10 cellular contexts compared by ENCODE assay signal in the genomic region with DNA sequence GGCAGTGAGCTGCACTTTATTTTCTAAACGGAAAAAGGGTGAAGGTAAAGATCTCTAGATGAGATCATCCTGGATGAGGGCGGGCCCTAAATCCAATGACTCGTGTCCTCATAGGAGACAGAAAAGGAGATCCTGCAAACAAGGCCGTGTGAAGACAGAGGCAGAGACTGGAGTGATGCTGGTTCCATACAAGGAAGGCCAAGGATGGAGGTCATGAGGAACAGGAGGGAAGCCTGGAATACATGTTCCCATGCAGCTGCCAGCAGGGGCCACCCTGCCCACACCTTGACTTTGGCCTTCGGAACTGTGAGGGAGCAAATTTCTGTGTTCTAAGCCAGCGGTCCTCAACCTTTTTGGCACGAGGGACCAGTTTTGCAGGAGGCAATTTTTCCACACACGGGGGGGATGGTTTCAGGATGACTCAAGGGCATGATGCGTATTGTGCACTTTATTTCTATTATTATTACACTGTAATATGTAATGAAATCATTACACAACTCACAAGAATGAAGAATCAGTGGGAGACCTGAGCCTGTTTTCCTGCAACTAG.
DNase-seq lines count a peak whose midpoint lies in the region; ATAC-seq, FAIRE-seq and TF ChIP-seq lines count a peak whose summit lies in the region.
"Had no signal": no experiment of that assay in that cellular context is flagged by ENCODE, and none has a peak within 500 bp of the region (broad histone marks: within the 10 kb centered on the region; RNA-seq: fewer than 3 reads in every experiment).

No MANE protein-coding gene starts in this region.

- no peaks in the 10 kb centered on the region for H3K4me1 ChIP-seq in HEK293 (ENCODE audit: control insufficient read depth, insufficient read depth, low read length)
- peaks cover 0 to 17% (median 0%) of the 10 kb centered on the region in 4 donors for H3K4me1 ChIP-seq in esophagus muscularis mucosa
- peaks cover 22 to 24% of the 10 kb centered on the region in 2 donors for H3K4me1 ChIP-seq in gastrocnemius medialis
- H3K4me1 ChIP-seq: HAP-1 had no signal

- POLR2A ChIA-PET in HEK293 (lab: Yijun Ruan, JAX) (no interaction called here), HEK293T (lab: Yijun Ruan, JAX) (no interaction called here)

- no peaks in the 10 kb centered on the region for H3K36me3 ChIP-seq in HEK293 (ENCODE audit: control insufficient read depth in 2 of 2, insufficient read depth in 1 of 2, low read length in 2 of 2)
- no peaks in the 10 kb centered on the region for H3K36me3 ChIP-seq in esophagus muscularis mucosa
- no peaks in the 10 kb centered on the region for H3K36me3 ChIP-seq in gastrocnemius medialis
- H3K36me3 ChIP-seq: HAP-1 had no signal

- in situ Hi-C loops in gastrocnemius medialis (cut with MboI; ENCODE audit: low sequenced_read_pairs in 4 of 4): no loop called here

- ATAC-seq in gastrocnemius medialis (no peak), GM18520 (IDR thresholded peaks at IDR 0.05; ENCODE audit: unreplicated experiment) (no peak)

- H3K27ac ChIP-seq in HEK293 (ENCODE audit: extremely low read depth, low read depth, low read length): no peak overlapping the region
- H3K27ac ChIP-seq in esophagus muscularis mucosa (replicated peaks in 1 of 4): peak overlapping the region in 1 of 4 donors; percentile 32
- H3K27ac ChIP-seq in gastrocnemius medialis: peak overlapping the region; percentile 95 to 100 (median 97)

- TF ChIP-seq CTCF in HEK293 (tag by site-specific recombination; IDR thresholded peaks at IDR 0.05) (no peak), esophagus muscularis mucosa (IDR thresholded peaks at IDR 0.05) (no peak), gastrocnemius medialis (IDR thresholded peaks at IDR 0.05 in 4 of 5, conservative IDR thresholded peaks at IDR 0.05 in 1 of 5) (peak in 1 of 5 experiments; percentile 33)

- WGBS in esophagus muscularis mucosa: 62% methylated on average over 6 of the region's 9 CpGs

- TF ChIP-seq EP300 in esophagus muscularis mucosa (IDR thresholded peaks at IDR 0.05): no peak

- TF ChIP-seq POLR2A in esophagus muscularis mucosa (IDR thresholded peaks at IDR 0.05; ENCODE audit: low read depth) (peak; percentile 22), gastrocnemius medialis (IDR thresholded peaks at IDR 0.05) (no peak), GM12891 (IDR thresholded peaks at IDR 0.05; ENCODE audit: low read depth, low read length) (no peak)

- H3K4me3 ChIP-seq in HEK293 (ENCODE audit: low read depth, low read length) (no peak overlapping the region), esophagus muscularis mucosa (no peak overlapping the region), gastrocnemius medialis (no peak overlapping the region)
- H3K4me3 ChIP-seq: HAP-1 had no signal

- intact Hi-C loops in esophagus muscularis mucosa (cut with DNase I): no loop called here
- intact Hi-C loops in gastrocnemius medialis (cut with DNase I; ENCODE audit: low total_unique reads): loop anchor here (2.0 to 5.0 kb wide), 4 partner anchors 38 to 363 kb away; partner anchors contain the start of gene SH3BGR

- H3K27me3 ChIP-seq in esophagus muscularis mucosa (no peaks in the 10 kb centered on the region), gastrocnemius medialis (no peaks in the 10 kb centered on the region)

- H3K9me3 ChIP-seq in HEK293 (ENCODE audit: control insufficient read depth, insufficient read depth, low read depth, low read length) (no peaks in the 10 kb centered on the region), esophagus muscularis mucosa (no peaks in the 10 kb centered on the region), gastrocnemius medialis (no peaks in the 10 kb centered on the region)
- H3K9me3 ChIP-seq: HAP-1 had no signal

- no peak for FAIRE-seq in GM12891 (lab: Jason Lieb, UNC)

- CTCF ChIA-PET in HEK293 (lab: Yijun Ruan, JAX): interaction anchor here (0.7 kb wide), 1 partner anchor 163 kb away, joined by 3 read pairs; no protein-coding TSS in a partner anchor
- CTCF ChIA-PET in HEK293T (lab: Yijun Ruan, JAX): no interaction called here

- DNase-seq in SW480 (ENCODE audit: low spot score) (peak; percentile 36), esophagus muscularis mucosa (ENCODE audit: extremely low spot score) (no peak), gastrocnemius medialis (peak in 1 of 2 donors; percentile 53), HEK293T (ENCODE audit: extremely low spot score) (no peak), GM12891 (ENCODE audit: insufficient read length, low spot score) (no peak), NCI-H1417 treated with DMSO at 0.1 percent for 48 hours (lab: John Stamatoyannopoulos, UW) (no peak)
- DNase-seq: dorsolateral prefrontal cortex had no signal

TF ChIP-seq in HEK293, 187 proteins besides CTCF, POLR2A, EP300 and RAD21:
- 0 out of 2 replicates have a peak, but pooled peaks have one; percentile 19 for TF ChIP-seq ZBTB20 (tag by site-specific recombination; IDR thresholded peaks at IDR 0.05)
- TF ChIP-seq BCL6B (tag by site-specific recombination; IDR thresholded peaks at IDR 0.05): no peak
TF ChIP-seq in HEK293: peak in this region for 1.

TF ChIP-seq in HEK293T, 16 proteins besides CTCF, POLR2A, EP300 and RAD21:
- no peak for TF ChIP-seq HDGF (IDR thresholded peaks at IDR 0.05; ENCODE audit: borderline replicate concordance)
- TF ChIP-seq L3MBTL2 (conservative IDR thresholded peaks at IDR 0.05): no peak
- no peak for TF ChIP-seq FOXA1 (IDR thresholded peaks at IDR 0.05)
- no peak for TF ChIP-seq FOXM1 (IDR thresholded peaks at IDR 0.05; ENCODE audit: borderline replicate concordance)
- TF ChIP-seq ELF4 (IDR thresholded peaks at IDR 0.05): no peak
- no peak for TF ChIP-seq CTBP1 (IDR thresholded peaks at IDR 0.05; ENCODE audit: borderline replicate concordance)
- no peak for TF ChIP-seq NFRKB (IDR thresholded peaks at IDR 0.05)

TF ChIP-seq in GM12891, 5 proteins besides CTCF, POLR2A, EP300 and RAD21:
- TF ChIP-seq PAX5 (IDR thresholded peaks at IDR 0.05; ENCODE audit: insufficient read depth, low read length, severe bottlenecking): no peak
- TF ChIP-seq SPI1 (IDR thresholded peaks at IDR 0.05; ENCODE audit: low read depth, low read length): no peak
- no peak for TF ChIP-seq POLR2AphosphoS5 (IDR thresholded peaks at IDR 0.05; ENCODE audit: low read depth, low read length)
- TF ChIP-seq TAF1 (IDR thresholded peaks at IDR 0.05; ENCODE audit: low read depth, low read length): no peak
- TF ChIP-seq POU2F2 (IDR thresholded peaks at IDR 0.05; ENCODE audit: low read depth, low read length): no peak
